Comparison of ENCODE assay signal across 9 cellular contexts in genomic region chr19:42316223-42317211, GRCh38. TPM values are rescaled to one million over a fixed set of nuclear protein-coding genes. Genes with fewer than 3 reads are reported as not detected.
DNase-seq lines count a peak whose midpoint lies in the region; ATAC-seq, FAIRE-seq and TF ChIP-seq lines count a peak whose summit lies in the region.
"Had no signal": no experiment of that assay in that cellular context is flagged by ENCODE, and none has a peak within 500 bp of the region (broad histone marks: within the 10 kb centered on the region; RNA-seq: fewer than 3 reads in every experiment).

No MANE protein-coding gene starts in this region.

- H3K18ac ChIP-seq in neuronal stem cell (ENCODE audit: low read length) = peak overlapping the region; percentile 57

- H3K23ac ChIP-seq in neuronal stem cell (ENCODE audit: low read depth, low read length, poor library complexity) = peak overlapping the region; percentile 75

- peaks cover 0 to 23% (median 0%) of the 10 kb centered on the region in 3 experiments for H3K27me3 ChIP-seq in neuronal stem cell (ENCODE audit: control insufficient read depth in 3 of 3, insufficient read depth in 3 of 3, low read depth in 1 of 3, low read length in 3 of 3)
- peaks cover 41% of the 10 kb centered on the region for H3K27me3 ChIP-seq in gastroesophageal sphincter

- intact Hi-C loops in activated T-helper 1 cell treated with anti-CD3 and anti-CD28 coated beads, Interleukin-12 subunit alpha, Interleukin-12 subunit beta, Interleukin-2, Interleukin-4 antibody, amounts not matched to agents 30 ng/mL and 10 ng/mL and 1 ng/mL, durations not matched to agents 14 hours and 24 hours and 36 hours (cut with micrococcal nuclease) = no loop called here

- H3K14ac ChIP-seq in neuronal stem cell (ENCODE audit: low read length) = no peak overlapping the region

- H4K91ac ChIP-seq in neuronal stem cell (ENCODE audit: low read depth, low read length, poor library complexity) = no peak overlapping the region

- H3K27ac ChIP-seq in neuronal stem cell (replicated peaks; ENCODE audit: low read length) = no peak overlapping the region
- H3K27ac ChIP-seq in gastroesophageal sphincter = no peak overlapping the region

- H2AK5ac ChIP-seq in neuronal stem cell (ENCODE audit: low read depth, low read length) = peak overlapping the region; percentile 49

- DNase-seq in GM12891 (ENCODE audit: insufficient read length, low spot score) = no peak
- DNase-seq in Kasumi-1 (lab: John Stamatoyannopoulos, UW) = peak; percentile 9 to 41
- DNase-seq in activated T-helper 1 cell treated with anti-CD3 and anti-CD28 coated beads, Interleukin-12 subunit alpha, Interleukin-12 subunit beta, Interleukin-2, Interleukin-4 antibody, amounts not matched to agents 30 ng/mL and 10 ng/mL and 1 ng/mL, durations not matched to agents 14 hours and 24 hours and 36 hours (ENCODE audit: low spot score) = no peak
- DNase-seq in neuronal stem cell (ENCODE audit: low spot score) = no peak
- no peak for DNase-seq in cortex of kidney (lab: John Stamatoyannopoulos, UW)
- DNase-seq: kidney had no signal

- H3K9me3 ChIP-seq in neuronal stem cell (replicated peaks in 1 of 2; ENCODE audit: control insufficient read depth in 2 of 2, insufficient read depth in 1 of 2, low read depth in 1 of 2, low read length in 2 of 2) = no peaks in the 10 kb centered on the region
- H3K9me3 ChIP-seq in gastroesophageal sphincter = no peaks in the 10 kb centered on the region

- H3K27ac Mint-ChIP-seq in activated T-helper 1 cell treated with anti-CD3 and anti-CD28 coated beads, Interleukin-12 subunit alpha, Interleukin-12 subunit beta, Interleukin-2, Interleukin-4 antibody, amounts not matched to agents 30 ng/mL and 10 ng/mL and 1 ng/mL, durations not matched to agents 14 hours and 24 hours and 36 hours = peak overlapping the region; percentile 21

- no peaks in the 10 kb centered on the region for H3K36me3 ChIP-seq in neuronal stem cell (replicated peaks in 1 of 2; ENCODE audit: control insufficient read depth in 2 of 2, insufficient read depth in 2 of 2, low read length in 2 of 2)
- H3K36me3 ChIP-seq in gastroesophageal sphincter = no peaks in the 10 kb centered on the region

- WGBS in neuronal stem cell (ENCODE audit: extremely low coverage in 2 of 2, insufficient read length in 2 of 2, insufficient replicate concordance in 1 of 2), 2 donors = no CpG with 5 or more reads among the region's 28 CpGs
- 32 to 34% methylated on average over 13 to 21 of the region's 28 CpGs for WGBS in gastroesophageal sphincter (ENCODE audit: low coverage in 1 of 2), 2 donors

- no peak overlapping the region for H4K8ac ChIP-seq in neuronal stem cell (ENCODE audit: low read depth, low read length)

- peak; percentile 58 for FAIRE-seq in GM12891 (lab: Jason Lieb, UNC)
- FAIRE-seq: kidney had no signal

- no peak overlapping the region for H3K4me2 ChIP-seq in neuronal stem cell (ENCODE audit: insufficient read depth, low read length, poor library complexity, severe bottlenecking)

- no peak for ATAC-seq in GM21367 (IDR thresholded peaks at IDR 0.05; ENCODE audit: unreplicated experiment)
- no peak for ATAC-seq in GM18498 (IDR thresholded peaks at IDR 0.05; ENCODE audit: unreplicated experiment)
- ATAC-seq in gastroesophageal sphincter = no peak

- H2BK15ac ChIP-seq in neuronal stem cell (ENCODE audit: low read length) = peak overlapping the region; percentile 81

- peak overlapping the region; percentile 9 for H3K4me3 Mint-ChIP-seq in activated T-helper 1 cell treated with anti-CD3 and anti-CD28 coated beads, Interleukin-12 subunit alpha, Interleukin-12 subunit beta, Interleukin-2, Interleukin-4 antibody, amounts not matched to agents 30 ng/mL and 10 ng/mL and 1 ng/mL, durations not matched to agents 14 hours and 24 hours and 36 hours

- H2BK12ac ChIP-seq in neuronal stem cell (ENCODE audit: low read length) = peak overlapping the region; percentile 22

- peak overlapping the region; percentile 22 for H2BK5ac ChIP-seq in neuronal stem cell (ENCODE audit: low read length)

- H3K4me1 ChIP-seq in neuronal stem cell (ENCODE audit: control insufficient read depth in 2 of 2, insufficient read depth in 1 of 2, low read depth in 1 of 2, low read length in 2 of 2) (peaks cover 5 to 8% of the 10 kb centered on the region in 2 donors), gastroesophageal sphincter (peaks cover 0 to 19% (median 10%) of the 10 kb centered on the region in 3 donors)

- no peak for TF ChIP-seq POLR2A in GM12891 (IDR thresholded peaks at IDR 0.05; ENCODE audit: low read depth, low read length)
- TF ChIP-seq POLR2A in gastroesophageal sphincter (IDR thresholded peaks at IDR 0.05) = no peak

- H2BK120ac ChIP-seq in neuronal stem cell (ENCODE audit: low read depth, low read length) = no peak overlapping the region

- no peak overlapping the region for H3K4me3 ChIP-seq in neuronal stem cell (ENCODE audit: low read length in 2 of 2)
- H3K4me3 ChIP-seq in gastroesophageal sphincter = no peak overlapping the region

- peaks cover 7% of the 10 kb centered on the region for H3K4me1 Mint-ChIP-seq in activated T-helper 1 cell treated with anti-CD3 and anti-CD28 coated beads, Interleukin-12 subunit alpha, Interleukin-12 subunit beta, Interleukin-2, Interleukin-4 antibody, amounts not matched to agents 30 ng/mL and 10 ng/mL and 1 ng/mL, durations not matched to agents 14 hours and 24 hours and 36 hours (ENCODE audit: low read depth)

- no peak for TF ChIP-seq EP300 in gastroesophageal sphincter (IDR thresholded peaks at IDR 0.05)

- H3K79me1 ChIP-seq in neuronal stem cell (ENCODE audit: low read depth, low read length) = no peaks in the 10 kb centered on the region

- no peaks in the 10 kb centered on the region for H3K36me3 Mint-ChIP-seq in activated T-helper 1 cell treated with anti-CD3 and anti-CD28 coated beads, Interleukin-12 subunit alpha, Interleukin-12 subunit beta, Interleukin-2, Interleukin-4 antibody, amounts not matched to agents 30 ng/mL and 10 ng/mL and 1 ng/mL, durations not matched to agents 14 hours and 24 hours and 36 hours (ENCODE audit: low read depth)

- peaks cover 48% of the 10 kb centered on the region for H3K27me3 Mint-ChIP-seq in activated T-helper 1 cell treated with anti-CD3 and anti-CD28 coated beads, Interleukin-12 subunit alpha, Interleukin-12 subunit beta, Interleukin-2, Interleukin-4 antibody, amounts not matched to agents 30 ng/mL and 10 ng/mL and 1 ng/mL, durations not matched to agents 14 hours and 24 hours and 36 hours (ENCODE audit: insufficient read depth)

- peak overlapping the region; percentile 56 for H2AFZ ChIP-seq in neuronal stem cell (ENCODE audit: low read length)

- no peak for TF ChIP-seq CTCF in gastroesophageal sphincter (IDR thresholded peaks at IDR 0.05)

- no peak overlapping the region for H3K9ac ChIP-seq in neuronal stem cell (ENCODE audit: low read depth, low read length, poor library complexity)

- no peaks in the 10 kb centered on the region for H3K9me3 Mint-ChIP-seq in activated T-helper 1 cell treated with anti-CD3 and anti-CD28 coated beads, Interleukin-12 subunit alpha, Interleukin-12 subunit beta, Interleukin-2, Interleukin-4 antibody, amounts not matched to agents 30 ng/mL and 10 ng/mL and 1 ng/mL, durations not matched to agents 14 hours and 24 hours and 36 hours

- no peak overlapping the region for H3K4ac ChIP-seq in neuronal stem cell (ENCODE audit: low read length)

TF ChIP-seq in GM12891, 5 proteins besides CTCF, POLR2A, EP300 and RAD21:
- peak; percentile 30; the same call in 1 of the 2 replicates for TF ChIP-seq SPI1 (IDR thresholded peaks at IDR 0.05; ENCODE audit: low read depth, low read length)
- no peak for TF ChIP-seq TAF1 (IDR thresholded peaks at IDR 0.05; ENCODE audit: low read depth, low read length)

RNA-seq across cellular contexts. Expression of gene TMEM145, which starts 3.4 kb away (rescaled TPM):
- polyA plus RNA-seq in GM12891 (2012; ENCODE audit: low read depth, missing spikeins) = 0.28 TPM
- total RNA-seq in activated T-helper 1 cell treated with anti-CD3 and anti-CD28 coated beads, Interleukin-12 subunit alpha, Interleukin-12 subunit beta, Interleukin-2, Interleukin-4 antibody, amounts not matched to agents 30 ng/mL and 10 ng/mL and 1 ng/mL, durations not matched to agents 14 hours and 24 hours and 36 hours = 0.56 and 2.1 TPM in 2 replicates
- 0.61 TPM for polyA plus RNA-seq in neuronal stem cell (2013, experiment 1 of 2)
- polyA plus RNA-seq in neuronal stem cell (2013, experiment 2 of 2) = 0.79 TPM
- total RNA-seq in gastroesophageal sphincter = under 1 TPM in 1 of 4 donors, not detected in 3; 0.27 TPM
- total RNA-seq: kidney had no signal

RNA-seq across cellular contexts. Expression of gene MEGF8, which starts 8.9 kb away (rescaled TPM):
- polyA plus RNA-seq in GM12891 (2012; ENCODE audit: low read depth, missing spikeins) = 4.0 TPM
- 7.5 and 7.8 TPM in 2 replicates for total RNA-seq in activated T-helper 1 cell treated with anti-CD3 and anti-CD28 coated beads, Interleukin-12 subunit alpha, Interleukin-12 subunit beta, Interleukin-2, Interleukin-4 antibody, amounts not matched to agents 30 ng/mL and 10 ng/mL and 1 ng/mL, durations not matched to agents 14 hours and 24 hours and 36 hours
- 11.4 TPM for polyA plus RNA-seq in neuronal stem cell (2013, experiment 1 of 2)
- 12.1 TPM for polyA plus RNA-seq in neuronal stem cell (2013, experiment 2 of 2)
- 10 to 100 TPM; 13.9 to 44.4 (median 18.1) TPM for total RNA-seq in gastroesophageal sphincter

RNA-seq across cellular contexts. Expression of gene PAFAH1B3, which starts 14.1 kb away (rescaled TPM):
- 25.0 TPM for polyA plus RNA-seq in GM12891 (2012; ENCODE audit: low read depth, missing spikeins)
- total RNA-seq in activated T-helper 1 cell treated with anti-CD3 and anti-CD28 coated beads, Interleukin-12 subunit alpha, Interleukin-12 subunit beta, Interleukin-2, Interleukin-4 antibody, amounts not matched to agents 30 ng/mL and 10 ng/mL and 1 ng/mL, durations not matched to agents 14 hours and 24 hours and 36 hours = 48.7 and 50.1 TPM in 2 replicates
- polyA plus RNA-seq in neuronal stem cell (2013, experiment 1 of 2) = 134 TPM
- 128 TPM for polyA plus RNA-seq in neuronal stem cell (2013, experiment 2 of 2)
- 10 to 100 TPM in 1 of 4 donors, 1 to 10 TPM in 2, under 1 TPM in 1; 0.93 to 13.6 (median 5.8) TPM for total RNA-seq in gastroesophageal sphincter

RNA-seq across cellular contexts. Expression of gene PRR19, which starts 14.6 kb away (rescaled TPM):
- 0.40 TPM for polyA plus RNA-seq in GM12891 (2012; ENCODE audit: low read depth, missing spikeins)
- total RNA-seq in activated T-helper 1 cell treated with anti-CD3 and anti-CD28 coated beads, Interleukin-12 subunit alpha, Interleukin-12 subunit beta, Interleukin-2, Interleukin-4 antibody, amounts not matched to agents 30 ng/mL and 10 ng/mL and 1 ng/mL, durations not matched to agents 14 hours and 24 hours and 36 hours = 1.0 and 1.4 TPM in 2 replicates
- 2.2 TPM for polyA plus RNA-seq in neuronal stem cell (2013, experiment 1 of 2)
- 2.0 TPM for polyA plus RNA-seq in neuronal stem cell (2013, experiment 2 of 2)
- total RNA-seq in gastroesophageal sphincter = under 1 TPM in 1 of 4 donors, not detected in 3; 0.93 TPM

RNA-seq across cellular contexts. Expression of gene CIC, which starts 47.5 kb away (rescaled TPM):
- 18.5 TPM for polyA plus RNA-seq in GM12891 (2012; ENCODE audit: low read depth, missing spikeins)
- 66.9 and 68.0 TPM in 2 replicates for total RNA-seq in activated T-helper 1 cell treated with anti-CD3 and anti-CD28 coated beads, Interleukin-12 subunit alpha, Interleukin-12 subunit beta, Interleukin-2, Interleukin-4 antibody, amounts not matched to agents 30 ng/mL and 10 ng/mL and 1 ng/mL, durations not matched to agents 14 hours and 24 hours and 36 hours
- polyA plus RNA-seq in neuronal stem cell (2013, experiment 1 of 2) = 38.5 TPM
- polyA plus RNA-seq in neuronal stem cell (2013, experiment 2 of 2) = 37.8 TPM
- 10 to 100 TPM; 31.4 to 69.4 (median 49.0) TPM for total RNA-seq in gastroesophageal sphincter

Comparison
In these comparisons a context has a peak if more than half of its experiments do, and no peak if none do; other contexts are left out.
1. DNase-seq: peak in Kasumi-1 (2 of 2); none in GM12891 (single experiment), activated T-helper 1 cell treated with anti-CD3 and anti-CD28 coated beads, Interleukin-12 subunit alpha, Interleukin-12 subunit beta, Interleukin-2, Interleukin-4 antibody, amounts not matched to agents 30 ng/mL and 10 ng/mL and 1 ng/mL, durations not matched to agents 14 hours and 24 hours and 36 hours (single experiment), neuronal stem cell (single experiment) and cortex of kidney (single experiment).